ENCODE assay signal across 1 cellular context in genomic region chr1:165443539-165444289, GRCh38.
TF ChIP-seq lines count a peak whose summit lies in the region.

No MANE protein-coding gene starts in this region.

TF ChIP-seq in H1, 55 proteins besides CTCF, POLR2A, EP300 and RAD21:
- TF ChIP-seq SIRT6 (IDR thresholded peaks at IDR 0.05; ENCODE audit: low read length) (no peak), ASH2L (IDR thresholded peaks at IDR 0.05; ENCODE audit: low read length) (no peak), TBP (IDR thresholded peaks at IDR 0.05; ENCODE audit: low read depth, low read length) (no peak), SIN3A (conservative IDR thresholded peaks at IDR 0.05 in 1 of 2, IDR thresholded peaks at IDR 0.05 in 1 of 2; ENCODE audit: low read depth in 1 of 2, low read length in 2 of 2) (peak; percentile 76 to 77; a peak in 1 of 4 replicates), CEBPB (IDR thresholded peaks at IDR 0.05; ENCODE audit: low read depth, low read length) (peak; percentile 83), MAX (IDR thresholded peaks at IDR 0.05) (no peak), TAF7 (optimal IDR thresholded peaks at IDR 0.05; ENCODE audit: borderline replicate concordance, low read depth, low read length) (no peak), BRCA1 (IDR thresholded peaks at IDR 0.05; ENCODE audit: low read depth, low read length) (no peak), SP2 (IDR thresholded peaks at IDR 0.05; ENCODE audit: low read length) (no peak), SAP30 (IDR thresholded peaks at IDR 0.05; ENCODE audit: insufficient read depth, insufficient replicate concordance, low read length) (no peak)
